Comparison of ENCODE assay signal across 1 cellular context in genomic region chr1:54764132-54764921, GRCh38.
A peak's percentile ranks its signal among the peaks of the same experiment; 100 is the strongest.
TF ChIP-seq lines count a peak whose summit lies in the region.

TSS of gene PARS2 (minus strand) at chr1:54764523. CDS start at chr1:54759161, 5,362 bp downstream.

TF ChIP-seq in GM23338, 12 proteins besides CTCF, POLR2A, EP300 and RAD21 (continued from another document):
- TF ChIP-seq ZNF462 (CRISPR knock-in tag; IDR thresholded peaks at IDR 0.05) (no peak), CREB1 (CRISPR knock-in tag; IDR thresholded peaks at IDR 0.05; ENCODE audit: low read depth) (peak; percentile 57), REST (IDR thresholded peaks at IDR 0.05; ENCODE audit: unreplicated experiment) (no peak), ZNF114 (CRISPR knock-in tag; IDR thresholded peaks at IDR 0.05) (no peak), POLR2AphosphoS5 (IDR thresholded peaks at IDR 0.05; ENCODE audit: low read depth) (peak; percentile 99), ETS1 (IDR thresholded peaks at IDR 0.05) (peak; percentile 83), ZNF331 (CRISPR knock-in tag; IDR thresholded peaks at IDR 0.05; ENCODE audit: low read depth) (no peak), EZH2phosphoT487 (IDR thresholded peaks at IDR 0.05; ENCODE audit: unreplicated experiment) (no peak)
TF ChIP-seq in GM23338: peak in this region for 3.
